8 cellular contexts compared by ENCODE assay signal in the genomic region with DNA sequence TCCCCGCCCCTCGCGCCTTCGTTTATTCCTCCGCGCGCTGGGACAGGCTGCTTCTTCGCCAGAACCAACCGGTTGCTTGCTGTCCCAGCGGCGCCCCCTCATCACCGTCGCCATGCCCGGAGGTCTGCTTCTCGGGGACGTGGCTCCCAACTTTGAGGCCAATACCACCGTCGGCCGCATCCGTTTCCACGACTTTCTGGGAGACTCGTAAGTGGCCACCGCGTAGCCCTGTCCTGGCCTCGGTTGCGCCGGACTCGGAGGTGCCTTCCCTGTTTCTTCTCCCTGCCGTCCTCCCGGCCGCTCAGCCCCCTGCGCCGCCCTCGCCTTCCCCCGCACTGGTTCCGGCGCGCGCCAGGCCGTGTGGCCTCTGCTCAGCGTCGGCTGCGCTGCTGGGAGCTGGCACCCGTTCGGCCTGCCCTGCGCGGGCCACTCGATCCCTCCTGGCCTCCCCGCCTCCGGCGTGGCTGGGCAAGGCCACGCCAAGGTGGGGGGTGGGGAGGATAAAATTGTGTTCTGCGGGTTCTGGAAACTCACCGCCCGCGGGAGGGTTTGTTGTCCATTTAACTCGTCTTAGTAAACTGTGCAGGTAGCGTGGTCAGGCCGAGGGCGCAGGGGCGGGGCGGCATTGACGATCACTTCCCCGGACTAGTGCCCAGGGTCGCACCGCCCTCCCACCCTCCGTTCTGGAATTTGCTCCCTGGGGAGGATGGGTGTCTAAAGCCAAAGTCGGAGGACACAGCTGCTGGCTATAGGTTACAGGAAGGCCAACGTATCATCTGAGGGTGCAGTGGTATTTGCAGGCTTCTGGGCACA. TPM values are rescaled to one million over a fixed set of nuclear protein-coding genes. Genes with fewer than 3 reads are reported as not detected.
DNase-seq lines count a peak whose midpoint lies in the region; ATAC-seq and TF ChIP-seq lines count a peak whose summit lies in the region.

Gene PRDX6 (plus strand): TSS at position 50 of the 813 bp plus-strand sequence. CDS start 63 bp downstream, at position 113.

- 0% methylated on average over 58 to 69 of the region's 69 CpGs for WGBS in esophagus, 2 donors

- peak within 1 kb of the TSS; percentile 93 for H3K9ac ChIP-seq in mucosa of stomach (ENCODE audit: low read length)

- H3K4me1 ChIP-seq in esophagus (ENCODE audit: control insufficient read depth in 2 of 2, insufficient read depth in 2 of 2, low read length in 1 of 2) (peaks cover 0 to 4% of the 10 kb centered on the region in 2 donors), mucosa of stomach (ENCODE audit: control insufficient read depth, insufficient read depth, low read length) (peaks cover 22% of the 10 kb centered on the region), thoracic aorta (ENCODE audit: control insufficient read depth in 1 of 2, low read depth in 2 of 2) (peaks cover 41 to 61% of the 10 kb centered on the region in 2 donors)

- H3K4me3 ChIP-seq in esophagus (ENCODE audit: low read depth in 1 of 2, low read length in 2 of 2) (peak within 1 kb of the TSS; percentile 81 to 90), mucosa of stomach (ENCODE audit: low read length) (peak within 1 kb of the TSS; percentile 78), thoracic aorta (peak within 1 kb of the TSS; percentile 98)

- DNase-seq in C1 segment of cervical spinal cord (lab: John Stamatoyannopoulos, UW), result peak in 11 of 14 donors; percentile 46 to 94 (median 71)
- DNase-seq in NCI-H510A treated with DMSO at 0.1 percent for 48 hours (lab: John Stamatoyannopoulos, UW), result peak; percentile 91
- peak; percentile 66 for DNase-seq in thoracic aorta (ENCODE audit: low spot score)

- peak; percentile 13 for TF ChIP-seq CTCF in thoracic aorta (IDR thresholded peaks at IDR 0.05)

- CTCF ChIA-PET in activated CD8-positive, alpha-beta memory T cell treated with anti-CD3 and anti-CD28 coated beads for 36 hours (lab: Charles Lee), result interaction anchor here (1.4 to 3.3 kb wide), 2 partner anchors 18 to 47 kb away, joined by 4 to 23 read pairs; no protein-coding TSS in a partner anchor

- ATAC-seq in GM19023 (IDR thresholded peaks at IDR 0.05; ENCODE audit: unreplicated experiment), result peak; percentile 58
- ATAC-seq in HG03139 (IDR thresholded peaks at IDR 0.05; ENCODE audit: unreplicated experiment), result peak; percentile 42
- peak; percentile 76 for ATAC-seq in thoracic aorta (ENCODE audit: insufficient number of reproducible peaks, low FRiP score, low read depth)

- no peaks in the 10 kb centered on the region for H3K27me3 ChIP-seq in esophagus (ENCODE audit: control insufficient read depth in 1 of 2, insufficient read depth in 2 of 2, low read length in 2 of 2)
- no peaks in the 10 kb centered on the region for H3K27me3 ChIP-seq in mucosa of stomach (ENCODE audit: control insufficient read depth, insufficient read depth, low read length)
- no peaks in the 10 kb centered on the region for H3K27me3 ChIP-seq in thoracic aorta (replicated peaks; ENCODE audit: insufficient read depth)

- H3K27ac ChIP-seq in esophagus (ENCODE audit: low read depth in 2 of 2, low read length in 1 of 2) (peak within 1 kb of the TSS; percentile 95 to 99), thoracic aorta (peak within 1 kb of the TSS; percentile 97 to 99)

- peaks cover 8% of the 10 kb centered on the region in 2 donors for H3K36me3 ChIP-seq in esophagus (ENCODE audit: control insufficient read depth in 2 of 2, insufficient read depth in 2 of 2, low read length in 1 of 2)
- peaks cover 4% of the 10 kb centered on the region for H3K36me3 ChIP-seq in mucosa of stomach (ENCODE audit: control insufficient read depth, insufficient read depth, low read length)
- peaks cover 10% of the 10 kb centered on the region for H3K36me3 ChIP-seq in thoracic aorta

- POLR2A ChIA-PET in activated CD8-positive, alpha-beta memory T cell treated with anti-CD3 and anti-CD28 coated beads for 36 hours (lab: Charles Lee), result interaction anchor here (0.6 to 2.4 kb wide), 6 partner anchors 48 to 393 kb away, joined by 3 to 12 read pairs (median 6); partner anchors contain the start of genes CENPL, DARS2, GAS5 and KLHL20

- H3K9me3 ChIP-seq in esophagus (ENCODE audit: control insufficient read depth in 2 of 2, insufficient read depth in 1 of 2, low read depth in 1 of 2, low read length in 1 of 2), result no peaks in the 10 kb centered on the region
- H3K9me3 ChIP-seq in mucosa of stomach (ENCODE audit: control insufficient read depth, low read length), result no peaks in the 10 kb centered on the region
- H3K9me3 ChIP-seq in thoracic aorta, result no peaks in the 10 kb centered on the region

RNA-seq across cellular contexts. Expression of gene PRDX6, which starts in this region (rescaled TPM):
- 100 to 1,000 TPM; 148 to 153 TPM for total RNA-seq in activated CD8-positive, alpha-beta memory T cell treated with anti-CD3 and anti-CD28 coated beads for 36 hours
- polyA plus RNA-seq in esophagus, result 100 to 1,000 TPM; 198 to 221 TPM
- 100 to 1,000 TPM; 102 to 154 TPM for total RNA-seq in thoracic aorta

Comparison
In these comparisons a context has a peak if more than half of its experiments do, and no peak if none do; other contexts are left out.
1. Peak in every context shown above with its lines: DNase-seq, ATAC-seq, H3K4me3 ChIP-seq and H3K27ac ChIP-seq.